Comparison of ENCODE assay signal across 8 cellular contexts in genomic region chr11:65884716-65885092, GRCh38. TPM values are rescaled to one million over a fixed set of nuclear protein-coding genes. Genes with fewer than 3 reads are reported as not detected.
DNase-seq lines count a peak whose midpoint lies in the region; ATAC-seq and TF ChIP-seq lines count a peak whose summit lies in the region.

No MANE protein-coding gene starts in this region.

- peak; percentile 67 for ATAC-seq in left lobe of liver

- peak; percentile 100 for TF ChIP-seq CTCF in GM20000 (IDR thresholded peaks at IDR 0.05; ENCODE audit: extremely low read depth, missing control alignments)

- DNase-seq in AG08395 (ENCODE audit: low spot score), result peak; percentile 82
- peak; percentile 84 for DNase-seq in GM20000 (ENCODE audit: low spot score)
- peak; percentile 51 for DNase-seq in NCI-H345 treated with DMSO at 0.1 percent for 48 hours (lab: John Stamatoyannopoulos, UW; ENCODE audit: unreplicated experiment)
- peak; percentile 86 for DNase-seq in activated CD4-positive, CD25-positive, alpha-beta regulatory T cell treated with anti-CD3 and anti-CD28 coated beads, Interleukin-2, amount 50 U/mL, for 72 hours
- peak; percentile 76 for DNase-seq in cerebellar cortex (ENCODE audit: low spot score)
- peak; percentile 80 for DNase-seq in left lobe of liver (ENCODE audit: low spot score)
- DNase-seq in stimulated activated CD4-positive, alpha-beta T cell treated with anti-CD3 and anti-CD28 coated beads, TNF-alpha, amount 100 ng/mL, for 1 hour (ENCODE audit: low read depth in 3 of 3, low spot score in 1 of 3), result peak; percentile 47 to 77 (median 72)
- DNase-seq in mesenteric fat pad (ENCODE audit: low spot score), result no peak

RNA-seq across cellular contexts. Expression of gene FIBP, which starts 3.6 kb away (rescaled TPM):
- total RNA-seq in left lobe of liver, result 20.3 TPM
- 46.5 TPM for total RNA-seq in mesenteric fat pad

RNA-seq across cellular contexts. Expression of gene CTSW, which starts 5.1 kb away (rescaled TPM):
- total RNA-seq in left lobe of liver, result 0.63 TPM
- 1.3 TPM for total RNA-seq in mesenteric fat pad

RNA-seq across cellular contexts. Expression of gene CCDC85B, which starts 5.8 kb away (rescaled TPM):
- total RNA-seq in left lobe of liver (7.9 TPM), mesenteric fat pad (26.0 TPM)

RNA-seq across cellular contexts. Expression of gene EFEMP2, which starts 12.1 kb away (rescaled TPM):
- total RNA-seq in left lobe of liver (6.0 TPM), mesenteric fat pad (87.7 TPM)

RNA-seq across cellular contexts. Expression of gene FOSL1, which starts 15.5 kb away (rescaled TPM):
- total RNA-seq in left lobe of liver (0.53 TPM), mesenteric fat pad (58.3 TPM)
